9 cellular contexts compared by ENCODE assay signal in genomic region chr4:157204634-157205244, GRCh38. TPM values are rescaled to one million over a fixed set of nuclear protein-coding genes. Genes with fewer than 3 reads are reported as not detected.
A peak's percentile ranks its signal among the peaks of the same experiment; 100 is the strongest.
DNase-seq lines count a peak whose midpoint lies in the region; ATAC-seq and TF ChIP-seq lines count a peak whose summit lies in the region.
"Had no signal": no experiment of that assay in that cellular context is flagged by ENCODE, and none has a peak within 500 bp of the region (broad histone marks: within the 10 kb centered on the region; RNA-seq: fewer than 3 reads in every experiment).

No MANE protein-coding gene starts in this region.

- H3K27ac Mint-ChIP-seq in activated CD8-positive, alpha-beta T cell treated with anti-CD3 and anti-CD28 coated beads for 36 hours: no peak overlapping the region
- no peak overlapping the region for H3K27ac Mint-ChIP-seq in nephron

- H3K36me3 Mint-ChIP-seq in activated CD8-positive, alpha-beta T cell treated with anti-CD3 and anti-CD28 coated beads for 36 hours (ENCODE audit: low read depth): no peaks in the 10 kb centered on the region
- H3K36me3 Mint-ChIP-seq in nephron (ENCODE audit: low read depth): no peaks in the 10 kb centered on the region

- H3K4me1 Mint-ChIP-seq in activated CD8-positive, alpha-beta T cell treated with anti-CD3 and anti-CD28 coated beads for 36 hours (ENCODE audit: low read depth): no peaks in the 10 kb centered on the region
- H3K4me1 Mint-ChIP-seq in nephron: no peaks in the 10 kb centered on the region

- 81% methylated on average over 17 of the region's 17 CpGs for WGBS in suprapubic skin

- H3K4me3 ChIP-seq in suprapubic skin: no peak overlapping the region
- H3K4me3 ChIP-seq: lung had no signal

- POLR2A ChIA-PET in activated CD8-positive, alpha-beta T cell treated with anti-CD3 and anti-CD28 coated beads for 36 hours (lab: Charles Lee): no interaction called here

- no peak for TF ChIP-seq EP300 in suprapubic skin (IDR thresholded peaks at IDR 0.05)

- DNase-seq in DMS 273 (lab: John Stamatoyannopoulos, UW; ENCODE audit: unreplicated experiment) (peak; percentile 32), DMS 273 treated with DMSO at 0.1 percent for 48 hours (lab: John Stamatoyannopoulos, UW) (no peak), NCI-H1092 (lab: John Stamatoyannopoulos, UW) (no peak), suprapubic skin (ENCODE audit: low spot score in 2 of 2) (no peak)
- DNase-seq in activated CD8-positive, alpha-beta T cell treated with anti-CD3 and anti-CD28 coated beads for 36 hours: peak; percentile 46
- DNase-seq in activated CD8-positive, alpha-beta memory T cell treated with anti-CD3 and anti-CD28 coated beads for 24 hours: no peak

- TF ChIP-seq POLR2A in suprapubic skin (IDR thresholded peaks at IDR 0.05): no peak

- no peaks in the 10 kb centered on the region for H3K27me3 Mint-ChIP-seq in activated CD8-positive, alpha-beta T cell treated with anti-CD3 and anti-CD28 coated beads for 36 hours
- H3K27me3 Mint-ChIP-seq in nephron (ENCODE audit: low read depth): no peaks in the 10 kb centered on the region

- intact Hi-C loops in activated CD8-positive, alpha-beta T cell treated with anti-CD3 and anti-CD28 coated beads for 36 hours (cut with micrococcal nuclease): no loop called here

- no peaks in the 10 kb centered on the region for H3K4me1 ChIP-seq in suprapubic skin

- peaks cover 1% of the 10 kb centered on the region for H3K9me3 Mint-ChIP-seq in activated CD8-positive, alpha-beta T cell treated with anti-CD3 and anti-CD28 coated beads for 36 hours
- H3K9me3 Mint-ChIP-seq in nephron: no peaks in the 10 kb centered on the region

- TF ChIP-seq CTCF in activated CD8-positive, alpha-beta T cell treated with anti-CD3 and anti-CD28 coated beads for 36 hours (IDR thresholded peaks at IDR 0.05): peak; percentile 42
- TF ChIP-seq CTCF in nephron (IDR thresholded peaks at IDR 0.05; ENCODE audit: unreplicated experiment in 3 of 3) (peak; percentile 4 to 39 (median 25)), suprapubic skin (IDR thresholded peaks at IDR 0.05) (peak in 1 of 2 donors; percentile 8)

- CTCF ChIA-PET in activated CD8-positive, alpha-beta T cell treated with anti-CD3 and anti-CD28 coated beads for 36 hours (lab: Charles Lee): interaction anchor here (0.7 to 1.0 kb wide), 2 partner anchors 14 to 769 kb away, joined by 3 to 4 read pairs; no protein-coding TSS in a partner anchor

- no peaks in the 10 kb centered on the region for H3K27me3 ChIP-seq in suprapubic skin

- H3K9me3 ChIP-seq in suprapubic skin: no peaks in the 10 kb centered on the region

- H3K36me3 ChIP-seq in suprapubic skin: no peaks in the 10 kb centered on the region

- H3K4me3 Mint-ChIP-seq in activated CD8-positive, alpha-beta T cell treated with anti-CD3 and anti-CD28 coated beads for 36 hours: no peak overlapping the region
- H3K4me3 Mint-ChIP-seq in nephron: no peak overlapping the region

- H3K27ac ChIP-seq in suprapubic skin: no peak overlapping the region

- peak; percentile 54 for ATAC-seq in HG02678 (IDR thresholded peaks at IDR 0.05; ENCODE audit: unreplicated experiment)
- no peak for ATAC-seq in activated CD8-positive, alpha-beta T cell treated with anti-CD3 and anti-CD28 coated beads for 36 hours

RNA-seq across cellular contexts. Expression of gene GRIA2, which starts 15.8 kb away (rescaled TPM):
- not detected for total RNA-seq in activated CD8-positive, alpha-beta T cell treated with anti-CD3 and anti-CD28 coated beads for 36 hours
- total RNA-seq in suprapubic skin: 10 to 100 TPM in 1 of 4 donors, 1 to 10 TPM in 1, under 1 TPM in 2; 0.47 to 11.0 (median 5.1) TPM

Comparison
In these comparisons a context has a peak if more than half of its experiments do, and no peak if none do; other contexts are left out.
1. DNase-seq: peak in DMS 273 (single experiment) and activated CD8-positive, alpha-beta T cell treated with anti-CD3 and anti-CD28 coated beads for 36 hours (single experiment); none in DMS 273 treated with DMSO at 0.1 percent for 48 hours (single experiment), NCI-H1092 (single experiment), suprapubic skin (0 of 2) and activated CD8-positive, alpha-beta memory T cell treated with anti-CD3 and anti-CD28 coated beads for 24 hours (single experiment).